ENCODE assay signal across 8 cellular contexts in the genomic region with DNA sequence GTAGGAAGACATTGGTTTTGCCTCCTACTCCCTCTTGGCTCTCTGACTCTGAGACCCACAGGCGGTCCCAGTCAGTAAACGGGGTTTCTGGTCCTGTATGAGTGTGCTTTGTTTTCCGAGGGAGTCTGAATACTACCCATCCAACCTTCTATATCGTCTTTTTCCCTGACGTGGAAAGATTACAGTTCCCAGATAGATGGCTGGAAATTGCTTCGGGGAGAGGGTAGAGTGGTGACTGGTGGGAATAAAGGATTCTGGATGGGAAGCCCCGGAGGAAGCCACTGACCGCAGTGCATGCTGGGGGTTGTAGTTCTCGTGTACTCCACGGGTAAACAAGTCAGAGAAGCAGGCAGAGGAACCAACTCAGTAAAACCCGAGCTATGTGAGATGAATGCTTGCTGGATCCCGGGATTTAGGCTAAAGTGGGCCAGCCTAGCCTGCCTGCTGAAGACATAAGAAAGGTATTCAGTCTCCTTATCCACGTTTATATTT.
DNase-seq lines count a peak whose midpoint lies in the region; ATAC-seq, FAIRE-seq and TF ChIP-seq lines count a peak whose summit lies in the region.

No MANE protein-coding gene starts in this region.

- H4K20me1 ChIP-seq in H1 (replicated peaks in 1 of 2; ENCODE audit: control insufficient read depth in 1 of 2, insufficient read depth in 2 of 2, low read length in 2 of 2) (no peaks in the 10 kb centered on the region), PC-9 (ENCODE audit: insufficient read depth) (no peaks in the 10 kb centered on the region)

- peaks cover 0 to 5% (median 1%) of the 10 kb centered on the region in 4 experiments; a peak in 1 of 7 replicates for H3K4me1 ChIP-seq in H1 (replicated peaks in 1 of 4; ENCODE audit: control insufficient read depth in 3 of 4, insufficient read depth in 4 of 4, low read length in 3 of 4)
- peaks cover 11% of the 10 kb centered on the region; the same call in 1 of the 2 replicates for H3K4me1 ChIP-seq in PC-9 (replicated peaks; ENCODE audit: insufficient read depth)

- no peak for TF ChIP-seq RAD21 in H1 (IDR thresholded peaks at IDR 0.05 in 1 of 2, conservative IDR thresholded peaks at IDR 0.05 in 1 of 2; ENCODE audit: low read depth in 2 of 2, low read length in 2 of 2)

- H3K79me2 ChIP-seq in H1 (ENCODE audit: control insufficient read depth in 1 of 2, insufficient read depth in 2 of 2, low read length in 2 of 2) (no peaks in the 10 kb centered on the region), PC-9 (ENCODE audit: low read depth) (0 out of 2 replicates have a peak, but pooled peaks cover 4% of the 10 kb centered on the region)

- H3K4me2 ChIP-seq in H1 (ENCODE audit: insufficient read depth in 1 of 2, low read depth in 2 of 2, low read length in 2 of 2) (peak overlapping the region; percentile 65 to 88), PC-9 (no peak overlapping the region)

- no peak overlapping the region for H3K18ac ChIP-seq in H1 (ENCODE audit: extremely low read depth, low read length)

- TF ChIP-seq CTCF in H1 (IDR thresholded peaks at IDR 0.05; ENCODE audit: control extremely low read depth in 1 of 3, insufficient read depth in 1 of 3, low read depth in 1 of 3, low read length in 3 of 3): no peak
- TF ChIP-seq CTCF in PC-9 (conservative IDR thresholded peaks at IDR 0.05): no peak

- no peak overlapping the region for H2BK12ac ChIP-seq in H1 (ENCODE audit: low read depth, low read length)

- TF ChIP-seq EP300 in H1 (IDR thresholded peaks at IDR 0.05; ENCODE audit: borderline replicate concordance in 1 of 2, low read depth in 2 of 2, low read length in 2 of 2): no peak

- H3K23ac ChIP-seq in H1 (ENCODE audit: insufficient read length): no peak overlapping the region

- H2BK5ac ChIP-seq in H1 (ENCODE audit: low read depth, low read length): no peak overlapping the region

- TF ChIP-seq POLR2A in GM12891 (IDR thresholded peaks at IDR 0.05; ENCODE audit: low read depth, low read length): no peak
- TF ChIP-seq POLR2A in H1 (IDR thresholded peaks at IDR 0.05; ENCODE audit: control extremely low read depth in 1 of 2, low read depth in 2 of 2, low read length in 2 of 2): no peak

- peak overlapping the region; percentile 15 for H4K5ac ChIP-seq in H1 (ENCODE audit: insufficient read length, low read depth, low read length)

- H3K56ac ChIP-seq in H1 (replicated peaks; ENCODE audit: insufficient read length, low read depth, low read length): no peak overlapping the region

- H3K27me3 ChIP-seq in H1 (replicated peaks in 1 of 4; ENCODE audit: control insufficient read depth in 3 of 4, extremely low read depth in 1 of 4, insufficient read depth in 3 of 4, low read length in 3 of 4): peaks cover 0 to 2% (median under 1%) of the 10 kb centered on the region in 4 experiments; a peak in 1 of 7 replicates
- no peaks in the 10 kb centered on the region for H3K27me3 ChIP-seq in PC-9 (ENCODE audit: insufficient read depth, low read depth)

- H4K91ac ChIP-seq in H1 (replicated peaks; ENCODE audit: insufficient read length, low read length): no peak overlapping the region

- peak overlapping the region; percentile 63 for H3K27ac Mint-ChIP-seq in activated CD4-positive, alpha-beta memory T cell treated with anti-CD3 and anti-CD28 coated beads for 36 hours

- DNase-seq in GM12891 (ENCODE audit: insufficient read length, low spot score) (peak; percentile 42), NCI-H524 treated with DMSO at 0.1 percent for 48 hours (lab: John Stamatoyannopoulos, UW) (peak; percentile 17), H1 (ENCODE audit: low read depth in 1 of 2, low spot score in 2 of 2) (peak in 1 of 2 experiments; percentile 87), medulla oblongata (ENCODE audit: extremely low spot score) (peak; percentile 94), PC-9 (no peak)
- DNase-seq in activated CD4-positive, alpha-beta memory T cell treated with anti-CD3 and anti-CD28 coated beads for 36 hours: peak; percentile 71
- DNase-seq in stimulated activated CD4-positive, alpha-beta T cell treated with anti-CD3 and anti-CD28 coated beads, TNF-alpha, amount 100 ng/mL, for 4 hours (ENCODE audit: low read depth in 3 of 3): peak in 2 of 3 experiments; percentile 32 to 39

- H3K27ac ChIP-seq in H1 (ENCODE audit: low read depth, low read length) (no peak overlapping the region), PC-9 (no peak overlapping the region)

- peak; percentile 98 for FAIRE-seq in GM12891 (lab: Jason Lieb, UNC)
- peak; percentile 80 for FAIRE-seq in H1 (lab: Jason Lieb, UNC)

- no peak overlapping the region for H3K14ac ChIP-seq in H1 (ENCODE audit: insufficient read length)

- WGBS in H1 (ENCODE audit: extremely low coverage in 1 of 2, insufficient coverage in 1 of 2, insufficient read length in 1 of 2, insufficient replicate concordance in 2 of 2, low coverage in 1 of 2, low lambda C conversion rate in 2 of 2, missing lambda C conversion rate in 1 of 2), 2 experiments: 23% methylated on average over 13 of the region's 13 CpGs; no CpG with 5 or more reads in 1 of the 2 experiments

- H3K9me2 ChIP-seq in PC-9 (ENCODE audit: insufficient read depth): no peaks in the 10 kb centered on the region

- POLR2A ChIA-PET in activated CD4-positive, alpha-beta memory T cell treated with anti-CD3 and anti-CD28 coated beads for 36 hours (lab: Charles Lee): no interaction called here
- POLR2A ChIA-PET in H1 (lab: Charles Lee; ENCODE audit: partially characterized antibody): no interaction called here
- POLR2A ChIA-PET in PC-9 (lab: Charles Lee; ENCODE audit: unreplicated experiment): no interaction called here

- H2BK15ac ChIP-seq in H1 (ENCODE audit: low read length): no peak overlapping the region

- CTCF ChIA-PET in activated CD4-positive, alpha-beta memory T cell treated with anti-CD3 and anti-CD28 coated beads for 36 hours (lab: Charles Lee): no interaction called here
- CTCF ChIA-PET in H1 (lab: Charles Lee; ENCODE audit: partially characterized antibody): no interaction called here
- CTCF ChIA-PET in PC-9 (lab: Charles Lee): no interaction called here

- H3F3A ChIP-seq in PC-9 (ENCODE audit: insufficient read depth, low read depth): no peaks in the 10 kb centered on the region

- H3K9me3 Mint-ChIP-seq in activated CD4-positive, alpha-beta memory T cell treated with anti-CD3 and anti-CD28 coated beads for 36 hours: no peaks in the 10 kb centered on the region

- peaks cover 14% of the 10 kb centered on the region for H3K4me1 Mint-ChIP-seq in activated CD4-positive, alpha-beta memory T cell treated with anti-CD3 and anti-CD28 coated beads for 36 hours (ENCODE audit: low read depth)

- H3K9me3 ChIP-seq in H1 (ENCODE audit: insufficient read depth in 2 of 2, low read depth in 1 of 2, low read length in 1 of 2) (no peaks in the 10 kb centered on the region), PC-9 (ENCODE audit: insufficient read depth, low read depth) (no peaks in the 10 kb centered on the region)

- H3K36me3 ChIP-seq in H1 (ENCODE audit: control insufficient read depth in 2 of 4, insufficient read depth in 4 of 4, low read length in 3 of 4): no peaks in the 10 kb centered on the region
- peaks cover 20% of the 10 kb centered on the region; the same call in 1 of the 2 replicates for H3K36me3 ChIP-seq in PC-9 (ENCODE audit: low read depth)

- H3K36me3 Mint-ChIP-seq in activated CD4-positive, alpha-beta memory T cell treated with anti-CD3 and anti-CD28 coated beads for 36 hours: no peaks in the 10 kb centered on the region

- no TSS peak for BruUV-seq in PC-9 (replicated peaks; lab: Mats Ljungman, UMichigan)

- no peak overlapping the region for H2AK5ac ChIP-seq in H1 (ENCODE audit: low read depth, low read length)

- no peaks in the 10 kb centered on the region for H3K27me3 Mint-ChIP-seq in activated CD4-positive, alpha-beta memory T cell treated with anti-CD3 and anti-CD28 coated beads for 36 hours

- H3K4me3 Mint-ChIP-seq in activated CD4-positive, alpha-beta memory T cell treated with anti-CD3 and anti-CD28 coated beads for 36 hours: peak overlapping the region; percentile 72

- H4K8ac ChIP-seq in H1 (ENCODE audit: extremely low read depth, insufficient read depth, low read length): no peak overlapping the region

- intact Hi-C loops in activated CD4-positive, alpha-beta memory T cell treated with anti-CD3 and anti-CD28 coated beads for 36 hours (cut with micrococcal nuclease): no loop called here
- intact Hi-C loops in PC-9 (cut with micrococcal nuclease; ENCODE audit: unreplicated experiment): no loop called here

- no peak overlapping the region for H3K4ac ChIP-seq in H1 (replicated peaks; ENCODE audit: insufficient read length, low read depth, low read length)

- peak; percentile 84 for ATAC-seq in HG02885 (IDR thresholded peaks at IDR 0.05; ENCODE audit: poor library complexity, unreplicated experiment)

- H2AFZ ChIP-seq in H1 (ENCODE audit: low read length) (peak overlapping the region; percentile 94), PC-9 (no peak overlapping the region)

- H3K9ac ChIP-seq in H1 (replicated peaks in 1 of 4; ENCODE audit: extremely low read depth in 1 of 4, low read depth in 3 of 4, low read length in 3 of 4): no peak overlapping the region; a peak in 1 of 7 replicates

- no peaks in the 10 kb centered on the region for H3K23me2 ChIP-seq in H1 (ENCODE audit: low read depth, low read length)

- H3K4me3 ChIP-seq in H1 (ENCODE audit: extremely low read depth in 1 of 4, insufficient read depth in 2 of 4, low read depth in 3 of 4, low read length in 4 of 4) (peak overlapping the region; percentile 13 to 54 (median 27); a peak in 5 of 8 replicates), PC-9 (no peak overlapping the region)

- no peak overlapping the region for H2BK20ac ChIP-seq in H1 (ENCODE audit: low read length)

- H2BK120ac ChIP-seq in H1 (replicated peaks; ENCODE audit: low read depth, low read length): no peak overlapping the region

- H3K79me1 ChIP-seq in H1 (ENCODE audit: low read depth, low read length): no peaks in the 10 kb centered on the region

TF ChIP-seq in GM12891, 5 proteins besides CTCF, POLR2A, EP300 and RAD21:
- TF ChIP-seq POLR2AphosphoS5 (IDR thresholded peaks at IDR 0.05; ENCODE audit: low read depth, low read length) (no peak), SPI1 (IDR thresholded peaks at IDR 0.05; ENCODE audit: low read depth, low read length) (peak; percentile 22; the same call in 1 of the 2 replicates), TAF1 (IDR thresholded peaks at IDR 0.05; ENCODE audit: low read depth, low read length) (no peak), PAX5 (IDR thresholded peaks at IDR 0.05; ENCODE audit: insufficient read depth, low read length, severe bottlenecking) (no peak), POU2F2 (IDR thresholded peaks at IDR 0.05; ENCODE audit: low read depth, low read length) (no peak)

TF ChIP-seq in H1, 55 proteins besides CTCF, POLR2A, EP300 and RAD21:
- TF ChIP-seq KDM4A (IDR thresholded peaks at IDR 0.05; ENCODE audit: low read depth, low read length, severe bottlenecking) (peak; percentile 47), EGR1 (IDR thresholded peaks at IDR 0.05; ENCODE audit: borderline replicate concordance, low read depth, low read length) (no peak), SIX5 (IDR thresholded peaks at IDR 0.05; ENCODE audit: low read depth, low read length) (peak; percentile 75)

Comparison
In these comparisons a context has a peak if more than half of its experiments do, and no peak if none do; other contexts are left out.
1. DNase-seq: peak in GM12891 (single experiment), NCI-H524 treated with DMSO at 0.1 percent for 48 hours (single experiment), activated CD4-positive, alpha-beta memory T cell treated with anti-CD3 and anti-CD28 coated beads for 36 hours (single experiment), medulla oblongata (single experiment) and stimulated activated CD4-positive, alpha-beta T cell treated with anti-CD3 and anti-CD28 coated beads, TNF-alpha, amount 100 ng/mL, for 4 hours (2 of 3); none in PC-9 (0 of 2).